ENCODE assay signal across 1 cellular context in the genomic region with DNA sequence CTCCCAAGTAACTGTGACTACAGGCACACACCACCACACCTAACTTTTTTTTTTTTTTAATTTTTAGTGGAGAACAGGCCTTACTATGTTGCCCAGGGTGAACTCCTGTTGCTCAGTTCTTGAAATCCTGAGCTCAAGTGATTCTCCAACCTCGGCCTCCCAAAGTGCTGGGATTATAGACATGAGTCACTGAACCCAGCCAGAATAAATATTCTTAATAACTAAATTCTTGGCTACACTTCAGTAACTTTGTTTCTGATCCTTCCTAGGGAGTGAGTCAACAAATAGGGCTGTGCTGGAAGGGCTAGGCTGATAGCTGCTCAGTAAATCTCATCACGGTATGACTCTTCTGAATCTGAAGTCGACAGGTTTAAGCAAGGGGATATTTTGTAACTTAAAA.
TF ChIP-seq lines count a peak whose summit lies in the region.

No MANE protein-coding gene starts in this region.

TF ChIP-seq in GM12878, 131 proteins besides CTCF, POLR2A, EP300 and RAD21 (continued from another document):
- TF ChIP-seq USF2 (IDR thresholded peaks at IDR 0.05; ENCODE audit: borderline replicate concordance, low read depth, low read length) (no peak), SREBF2 (IDR thresholded peaks at IDR 0.05; ENCODE audit: low read length) (no peak), BCL11A (IDR thresholded peaks at IDR 0.05; ENCODE audit: low read depth, low read length) (no peak), CREB1 (IDR thresholded peaks at IDR 0.05; ENCODE audit: low read depth) (no peak), TCF3 (IDR thresholded peaks at IDR 0.05; ENCODE audit: borderline replicate concordance, insufficient read depth, low read depth, low read length) (no peak), RCOR1 (conservative IDR thresholded peaks at IDR 0.05; ENCODE audit: low read depth, low read length) (no peak), EED (IDR thresholded peaks at IDR 0.05; ENCODE audit: low read depth) (no peak), GATAD2B (conservative IDR thresholded peaks at IDR 0.05; ENCODE audit: low read depth) (no peak)
- TF ChIP-seq, protein P1, sequence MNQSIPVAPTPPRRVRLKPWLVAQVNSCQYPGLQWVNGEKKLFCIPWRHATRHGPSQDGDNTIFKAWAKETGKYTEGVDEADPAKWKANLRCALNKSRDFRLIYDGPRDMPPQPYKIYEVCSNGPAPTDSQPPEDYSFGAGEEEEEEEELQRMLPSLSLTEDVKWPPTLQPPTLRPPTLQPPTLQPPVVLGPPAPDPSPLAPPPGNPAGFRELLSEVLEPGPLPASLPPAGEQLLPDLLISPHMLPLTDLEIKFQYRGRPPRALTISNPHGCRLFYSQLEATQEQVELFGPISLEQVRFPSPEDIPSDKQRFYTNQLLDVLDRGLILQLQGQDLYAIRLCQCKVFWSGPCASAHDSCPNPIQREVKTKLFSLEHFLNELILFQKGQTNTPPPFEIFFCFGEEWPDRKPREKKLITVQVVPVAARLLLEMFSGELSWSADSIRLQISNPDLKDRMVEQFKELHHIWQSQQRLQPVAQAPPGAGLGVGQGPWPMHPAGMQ (IDR thresholded peaks at IDR 0.05; ENCODE audit: borderline replicate concordance): no peak
